ENCODE assay signal across 11 cellular contexts in genomic region chr15:40926659-40927496, GRCh38. TPM values are rescaled to one million over a fixed set of nuclear protein-coding genes. Genes with fewer than 3 reads are reported as not detected.
DNase-seq lines count a peak whose midpoint lies in the region; ATAC-seq and TF ChIP-seq lines count a peak whose summit lies in the region.
"Had no signal": no experiment of that assay in that cellular context is flagged by ENCODE, and none has a peak within 500 bp of the region (broad histone marks: within the 10 kb centered on the region; RNA-seq: fewer than 3 reads in every experiment).

No MANE protein-coding gene starts in this region.

- no peak overlapping the region for H3K27ac Mint-ChIP-seq in activated T-helper 2 cell treated with anti-CD3 and anti-CD28 coated beads, Interferon-gamma antibody, Interleukin-2, Interleukin-4, amounts not matched to agents 10 μg/mL and 5 μg/mL and 100 μg/mL, durations not matched to agents 14 hours and 24 hours and 36 hours
- H3K27ac Mint-ChIP-seq: activated CD4-positive, alpha-beta memory T cell treated with anti-CD3 and anti-CD28 coated beads, Interleukin-2, amount 10 ng/mL, durations not matched to agents 7 days and 5 days had no signal

- H3K9me3 ChIP-seq in heart left ventricle, result no peaks in the 10 kb centered on the region
- H3K9me3 ChIP-seq in iPS-18c (ENCODE audit: control insufficient read depth, insufficient read depth, low read length), result peaks cover 3% of the 10 kb centered on the region
- no peaks in the 10 kb centered on the region for H3K9me3 ChIP-seq in suprapubic skin

- H3K4me1 Mint-ChIP-seq in activated T-helper 2 cell treated with anti-CD3 and anti-CD28 coated beads, Interferon-gamma antibody, Interleukin-2, Interleukin-4, amounts not matched to agents 10 μg/mL and 5 μg/mL and 100 μg/mL, durations not matched to agents 14 hours and 24 hours and 36 hours (ENCODE audit: low read depth), result peaks cover 33% of the 10 kb centered on the region

- H3K27ac ChIP-seq in heart left ventricle (peak overlapping the region in 2 of 12 donors; percentile 75 to 87), suprapubic skin (no peak overlapping the region)

- DNase-seq in heart left ventricle (peak in 1 of 5 donors; percentile 21), Right ventricle myocardium inferior (ENCODE audit: missing footprints) (no peak), suprapubic skin (ENCODE audit: low spot score in 2 of 2) (peak in 1 of 2 donors; percentile 60)
- no peak for DNase-seq in activated T-helper 2 cell treated with anti-CD3 and anti-CD28 coated beads, Interferon-gamma antibody, Interleukin-2, Interleukin-4, amounts not matched to agents 10 μg/mL and 5 μg/mL and 100 μg/mL, durations not matched to agents 14 hours and 24 hours and 36 hours (ENCODE audit: low spot score)
- DNase-seq in stimulated activated naive CD4-positive, alpha-beta T cell (lab: John Stamatoyannopoulos, UW), result no peak
- DNase-seq: activated CD4-positive, alpha-beta memory T cell treated with anti-CD3 and anti-CD28 coated beads, Interleukin-2, amount 10 ng/mL, durations not matched to agents 7 days and 5 days had no signal

- WGBS in heart left ventricle, 4 donors, result 29 to 62% (median 45%) methylated on average over 27 to 33 of the region's 33 CpGs
- 57% methylated on average over 21 of the region's 33 CpGs for WGBS in suprapubic skin

- no peaks in the 10 kb centered on the region for H3K9me3 Mint-ChIP-seq in activated T-helper 2 cell treated with anti-CD3 and anti-CD28 coated beads, Interferon-gamma antibody, Interleukin-2, Interleukin-4, amounts not matched to agents 10 μg/mL and 5 μg/mL and 100 μg/mL, durations not matched to agents 14 hours and 24 hours and 36 hours
- H3K9me3 Mint-ChIP-seq: activated CD4-positive, alpha-beta memory T cell treated with anti-CD3 and anti-CD28 coated beads, Interleukin-2, amount 10 ng/mL, durations not matched to agents 7 days and 5 days had no signal

- H3K36me3 ChIP-seq in heart left ventricle (peaks cover 0 to 8% (median 0%) of the 10 kb centered on the region in 9 donors), suprapubic skin (no peaks in the 10 kb centered on the region)

- intact Hi-C loops in heart left ventricle (cut with DNase I) (loop anchor here in 1 of 10 donors (5.0 kb wide), 1 partner anchor 95 kb away; no protein-coding TSS in a partner anchor), Right ventricle myocardium inferior (cut with DNase I) (no loop called here)
- intact Hi-C loops in activated T-helper 2 cell treated with anti-CD3 and anti-CD28 coated beads, Interferon-gamma antibody, Interleukin-2, Interleukin-4, amounts not matched to agents 10 μg/mL and 5 μg/mL and 100 μg/mL, durations not matched to agents 14 hours and 24 hours and 36 hours (cut with micrococcal nuclease), result no loop called here

- TF ChIP-seq CTCF in heart left ventricle (IDR thresholded peaks at IDR 0.05) (no peak), suprapubic skin (IDR thresholded peaks at IDR 0.05) (no peak)

- peak overlapping the region; percentile 50 for H3K4me3 Mint-ChIP-seq in activated T-helper 2 cell treated with anti-CD3 and anti-CD28 coated beads, Interferon-gamma antibody, Interleukin-2, Interleukin-4, amounts not matched to agents 10 μg/mL and 5 μg/mL and 100 μg/mL, durations not matched to agents 14 hours and 24 hours and 36 hours (ENCODE audit: low read depth)
- H3K4me3 Mint-ChIP-seq: activated CD4-positive, alpha-beta memory T cell treated with anti-CD3 and anti-CD28 coated beads, Interleukin-2, amount 10 ng/mL, durations not matched to agents 7 days and 5 days had no signal

- no peak for TF ChIP-seq POLR2A in heart left ventricle (IDR thresholded peaks at IDR 0.05)
- no peak for TF ChIP-seq POLR2A in suprapubic skin (IDR thresholded peaks at IDR 0.05)

- H3K36me3 Mint-ChIP-seq in activated T-helper 2 cell treated with anti-CD3 and anti-CD28 coated beads, Interferon-gamma antibody, Interleukin-2, Interleukin-4, amounts not matched to agents 10 μg/mL and 5 μg/mL and 100 μg/mL, durations not matched to agents 14 hours and 24 hours and 36 hours (ENCODE audit: low read depth), result no peaks in the 10 kb centered on the region

- ATAC-seq in heart left ventricle (no peak), Right ventricle myocardium inferior (no peak), GM21381 (IDR thresholded peaks at IDR 0.05; ENCODE audit: unreplicated experiment) (no peak), HG02870 (IDR thresholded peaks at IDR 0.05; ENCODE audit: unreplicated experiment) (no peak)

- H3K27me3 ChIP-seq in heart left ventricle (peaks cover 3 to 69% (median 23%) of the 10 kb centered on the region in 9 donors), suprapubic skin (peaks cover 76% of the 10 kb centered on the region)

- H3K27me3 Mint-ChIP-seq in activated T-helper 2 cell treated with anti-CD3 and anti-CD28 coated beads, Interferon-gamma antibody, Interleukin-2, Interleukin-4, amounts not matched to agents 10 μg/mL and 5 μg/mL and 100 μg/mL, durations not matched to agents 14 hours and 24 hours and 36 hours (ENCODE audit: low read depth), result peaks cover 67% of the 10 kb centered on the region

- peak overlapping the region in 7 of 12 donors; percentile 56 to 79 (median 70) for H3K4me3 ChIP-seq in heart left ventricle
- H3K4me3 ChIP-seq in iPS-18c (ENCODE audit: insufficient read depth, low read depth, low read length), result peak overlapping the region; percentile 44; the same call in 1 of the 2 replicates
- peak overlapping the region; percentile 38 for H3K4me3 ChIP-seq in suprapubic skin
- H3K4me3 ChIP-seq: lung had no signal

- H3K4me1 ChIP-seq in heart left ventricle (peaks cover 3 to 66% (median 48%) of the 10 kb centered on the region in 12 donors), suprapubic skin (peaks cover 57% of the 10 kb centered on the region)

- TF ChIP-seq EP300 in suprapubic skin (IDR thresholded peaks at IDR 0.05), result no peak

RNA-seq across cellular contexts. Expression of gene DLL4, which starts 2.3 kb away (rescaled TPM):
- total RNA-seq in heart left ventricle, result 10 to 100 TPM in 6 of 9 donors, 1 to 10 TPM in 3; 4.7 to 20.8 (median 13.5) TPM
- polyA plus RNA-seq in heart left ventricle, result 10 to 100 TPM in 1 of 2 donors, 1 to 10 TPM in 1; 6.8 to 11.1 TPM
- total RNA-seq in Right ventricle myocardium inferior, result 11.1 TPM
- total RNA-seq in activated T-helper 2 cell treated with anti-CD3 and anti-CD28 coated beads, Interferon-gamma antibody, Interleukin-2, Interleukin-4, amounts not matched to agents 10 μg/mL and 5 μg/mL and 100 μg/mL, durations not matched to agents 14 hours and 24 hours and 36 hours, result 0.14 and 0.37 TPM in 2 replicates
- 1 to 10 TPM in 3 of 4 donors, under 1 TPM in 1; 0.47 to 5.3 (median 2.6) TPM for total RNA-seq in suprapubic skin
- total RNA-seq: activated CD4-positive, alpha-beta memory T cell treated with anti-CD3 and anti-CD28 coated beads, Interleukin-2, amount 10 ng/mL, durations not matched to agents 7 days and 5 days had no signal

RNA-seq across cellular contexts. Expression of gene CHAC1, which starts 26.4 kb away (rescaled TPM):
- total RNA-seq in heart left ventricle (1 to 10 TPM in 6 of 9 donors, under 1 TPM in 3; 0.72 to 5.3 (median 1.8) TPM), Right ventricle myocardium inferior (0.81 TPM), suprapubic skin (1 to 10 TPM in 3 of 4 donors, not detected in 1; 2.6 to 10.0 (median 3.3) TPM)
- polyA plus RNA-seq in heart left ventricle, result 1 to 10 TPM; 2.4 to 6.1 TPM
- 3.6 and 4.5 TPM in 2 replicates for total RNA-seq in activated T-helper 2 cell treated with anti-CD3 and anti-CD28 coated beads, Interferon-gamma antibody, Interleukin-2, Interleukin-4, amounts not matched to agents 10 μg/mL and 5 μg/mL and 100 μg/mL, durations not matched to agents 14 hours and 24 hours and 36 hours

RNA-seq across cellular contexts. Expression of gene VPS18, which starts 32.6 kb away (rescaled TPM):
- total RNA-seq in heart left ventricle (10 to 100 TPM; 18.0 to 29.2 (median 23.1) TPM), Right ventricle myocardium inferior (20.6 TPM), suprapubic skin (10 to 100 TPM; 15.0 to 24.9 (median 19.7) TPM)
- 10 to 100 TPM; 14.7 to 21.3 TPM for polyA plus RNA-seq in heart left ventricle
- 12.6 and 13.1 TPM in 2 replicates for total RNA-seq in activated T-helper 2 cell treated with anti-CD3 and anti-CD28 coated beads, Interferon-gamma antibody, Interleukin-2, Interleukin-4, amounts not matched to agents 10 μg/mL and 5 μg/mL and 100 μg/mL, durations not matched to agents 14 hours and 24 hours and 36 hours

RNA-seq across cellular contexts. Expression of gene RHOV, which starts 52.8 kb away (rescaled TPM):
- total RNA-seq in heart left ventricle, result not detected
- polyA plus RNA-seq in heart left ventricle, result not detected
- total RNA-seq in Right ventricle myocardium inferior, result not detected
- 0.80 and 0.82 TPM in 2 replicates for total RNA-seq in activated T-helper 2 cell treated with anti-CD3 and anti-CD28 coated beads, Interferon-gamma antibody, Interleukin-2, Interleukin-4, amounts not matched to agents 10 μg/mL and 5 μg/mL and 100 μg/mL, durations not matched to agents 14 hours and 24 hours and 36 hours
- total RNA-seq in suprapubic skin, result 10 to 100 TPM; 46.9 to 96.3 (median 79.7) TPM
- total RNA-seq: activated CD4-positive, alpha-beta memory T cell treated with anti-CD3 and anti-CD28 coated beads, Interleukin-2, amount 10 ng/mL, durations not matched to agents 7 days and 5 days; fibroblast of villous mesenchyme had no signal
